ENCODE assay signal across 8 cellular contexts in genomic region chr11:62508336-62509058, GRCh38. TPM values are rescaled to one million over a fixed set of nuclear protein-coding genes. Genes with fewer than 3 reads are reported as not detected.
DNase-seq lines count a peak whose midpoint lies in the region; ATAC-seq and TF ChIP-seq lines count a peak whose summit lies in the region.

No MANE protein-coding gene starts in this region.

- TF ChIP-seq RAD21 in HCT116 (IDR thresholded peaks at IDR 0.05; ENCODE audit: low read depth): no peak

- H3K9me2 ChIP-seq in HCT116 (ENCODE audit: insufficient read depth): no peaks in the 10 kb centered on the region

- peaks cover 11 to 28% of the 10 kb centered on the region in 2 experiments for H3K4me1 ChIP-seq in HCT116 (ENCODE audit: control insufficient read depth in 1 of 2, insufficient read depth in 2 of 2, low read length in 2 of 2)
- H3K4me1 ChIP-seq in tibial artery: peaks cover 0 to 59% (median 29%) of the 10 kb centered on the region in 4 donors

- BruUV-seq in HCT116 (replicated peaks; lab: Mats Ljungman, UMichigan): no TSS peak

- H3K27me3 ChIP-seq in HCT116 (ENCODE audit: insufficient read depth, low read length) (no peaks in the 10 kb centered on the region), tibial artery (no peaks in the 10 kb centered on the region)

- H3K4me3 ChIP-seq in AG10803 (ENCODE audit: low read length): peak overlapping the region; percentile 31
- peak overlapping the region; percentile 28 to 43 for H3K4me3 ChIP-seq in HCT116 (replicated peaks in 1 of 2; ENCODE audit: low read depth in 1 of 2, low read length in 2 of 2)
- peak overlapping the region; percentile 34 to 40 for H3K4me3 ChIP-seq in tibial artery

- H3K27ac ChIP-seq in HCT116 (ENCODE audit: low read depth, low read length) (peak overlapping the region; percentile 37), tibial artery (peak overlapping the region; percentile 71 to 78)

- peak overlapping the region; percentile 12 for H3K27ac Mint-ChIP-seq in endothelial cell (ENCODE audit: unreplicated experiment)

- intact Hi-C loops in HCT116 (cut with micrococcal nuclease) (no loop called here), tibial artery (cut with DNase I; ENCODE audit: low total_unique reads) (loop anchor here (5.0 kb wide), 1 partner anchor 34 kb away; no protein-coding TSS in a partner anchor)

- no peaks in the 10 kb centered on the region for H4K20me1 ChIP-seq in HCT116 (ENCODE audit: insufficient read depth)

- ATAC-seq in HCT116: peak; percentile 95

- H3K4me1 Mint-ChIP-seq in endothelial cell (ENCODE audit: unreplicated experiment): peaks cover 4% of the 10 kb centered on the region

- TF ChIP-seq POLR2A in HCT116 (IDR thresholded peaks at IDR 0.05; ENCODE audit: borderline replicate concordance, extremely low read depth, insufficient read depth, insufficient read length): no peak

- H3K79me2 ChIP-seq in HCT116 (ENCODE audit: insufficient read depth, low read length): no peaks in the 10 kb centered on the region

- DNase-seq in AG10803 (ENCODE audit: low read depth): peak; percentile 80
- peak; percentile 39 for DNase-seq in HCT116 (ENCODE audit: low read depth, low spot score)
- peak; percentile 93 for DNase-seq in RPMI8226
- peak; percentile 64 for DNase-seq in endothelial cell (ENCODE audit: low spot score)
- DNase-seq in medulla oblongata (ENCODE audit: extremely low spot score): peak; percentile 95
- DNase-seq in tibial artery: peak; percentile 85 to 92
- DNase-seq in activated naive CD4-positive, alpha-beta T cell (lab: John Stamatoyannopoulos, UW): no peak
- DNase-seq in activated naive CD4-positive, alpha-beta T cell treated with anti-CD3 and anti-CD28 coated beads, Interleukin-2, amount 50 U/mL, for 16 hours: no peak

- peaks cover 12% of the 10 kb centered on the region for H3K27me3 Mint-ChIP-seq in endothelial cell (ENCODE audit: unreplicated experiment)

- POLR2A ChIA-PET in HCT116 (lab: Charles Lee): interaction anchor here (0.6 to 1.3 kb wide), 3 partner anchors 9 to 51 kb away, joined by 3 read pairs; no protein-coding TSS in a partner anchor

- H3K4me3 Mint-ChIP-seq in endothelial cell (ENCODE audit: unreplicated experiment): no peak overlapping the region

- H3K9ac ChIP-seq in HCT116 (ENCODE audit: low read length): peak overlapping the region; percentile 38

- no peaks in the 10 kb centered on the region for H3K9me3 Mint-ChIP-seq in endothelial cell (ENCODE audit: unreplicated experiment)

- H3K36me3 ChIP-seq in HCT116 (ENCODE audit: control insufficient read depth in 1 of 2, insufficient read depth in 2 of 2, low read length in 2 of 2) (no peaks in the 10 kb centered on the region), tibial artery (peaks cover 0 to 9% (median 0%) of the 10 kb centered on the region in 3 donors)

- peak overlapping the region; percentile 76 for H3K4me2 ChIP-seq in HCT116 (ENCODE audit: low read length)

- RAD21 ChIA-PET in HCT116 (lab: Charles Lee; ENCODE audit: low non-redundant PET in 1 of 2, low total read pairs in 2 of 2, uncharacterized antibody in 2 of 2, unreplicated experiment in 2 of 2): interaction anchor here in 1 of 2 experiments (1.2 kb wide), 1 partner anchor 35 kb away, joined by 4 read pairs; no protein-coding TSS in a partner anchor

- CTCF ChIA-PET in HCT116 (lab: Charles Lee): interaction anchor here (0.7 to 2.9 kb wide), 7 partner anchors 11 to 216 kb away, joined by 3 to 16 read pairs (median 4); no protein-coding TSS in a partner anchor

- H2AFZ ChIP-seq in HCT116 (ENCODE audit: low read depth, low read length, poor library complexity, severe bottlenecking): peak overlapping the region; percentile 52

- H3K9me3 ChIP-seq in HCT116 (ENCODE audit: control insufficient read depth in 1 of 2, insufficient read depth in 1 of 2, low read depth in 1 of 2, low read length in 2 of 2) (no peaks in the 10 kb centered on the region), tibial artery (no peaks in the 10 kb centered on the region)

- H3K36me3 Mint-ChIP-seq in endothelial cell (ENCODE audit: low read depth, unreplicated experiment): no peaks in the 10 kb centered on the region

- TF ChIP-seq CTCF in AG10803 (conservative IDR thresholded peaks at IDR 0.05; ENCODE audit: low read length): peak; percentile 69
- peak in 2 of 3 experiments; percentile 60 to 77; a peak in 5 of 6 replicates for TF ChIP-seq CTCF in HCT116 (IDR thresholded peaks at IDR 0.05 in 2 of 3, conservative IDR thresholded peaks at IDR 0.05 in 1 of 3; ENCODE audit: borderline replicate concordance in 1 of 3, insufficient read depth in 1 of 3, low read depth in 2 of 3, low read length in 2 of 3)
- no peak for TF ChIP-seq CTCF in endothelial cell (IDR thresholded peaks at IDR 0.05; ENCODE audit: unreplicated experiment)
- TF ChIP-seq CTCF in tibial artery (IDR thresholded peaks at IDR 0.05): peak; percentile 49 to 65

TF ChIP-seq in HCT116, 20 proteins besides CTCF, POLR2A, EP300 and RAD21 (continues in another document):
- TF ChIP-seq ELF1 (IDR thresholded peaks at IDR 0.05; ENCODE audit: borderline replicate concordance, low read depth) (no peak), REST (IDR thresholded peaks at IDR 0.05; ENCODE audit: low read depth) (no peak), CBX3 (IDR thresholded peaks at IDR 0.05; ENCODE audit: low read depth) (peak; percentile 56; the same call in 1 of the 2 replicates), EZH2 (IDR thresholded peaks at IDR 0.05) (no peak), ZBTB33 (IDR thresholded peaks at IDR 0.05; ENCODE audit: extremely low read depth, insufficient replicate concordance, low read length) (no peak), EZH2phosphoT487 (IDR thresholded peaks at IDR 0.05; ENCODE audit: borderline replicate concordance) (no peak), EGR1 (IDR thresholded peaks at IDR 0.05; ENCODE audit: low read depth) (no peak), YY1 (IDR thresholded peaks at IDR 0.05; ENCODE audit: extremely low read depth, insufficient replicate concordance, low read depth, low read length) (peak; percentile 19), FOSL1 (IDR thresholded peaks at IDR 0.05; ENCODE audit: low read depth) (no peak), CEBPB (IDR thresholded peaks at IDR 0.05; ENCODE audit: low read depth) (no peak), TCF7L2 (IDR thresholded peaks at IDR 0.05; ENCODE audit: borderline replicate concordance, extremely low read depth, insufficient read depth, insufficient read length) (no peak), MAX (IDR thresholded peaks at IDR 0.05) (peak; percentile 95), ZNF274 (IDR thresholded peaks at IDR 0.05; ENCODE audit: low read depth, low read length) (no peak), SP1 (IDR thresholded peaks at IDR 0.05; ENCODE audit: low read depth) (peak; percentile 43; the same call in 1 of the 2 replicates), SRF (IDR thresholded peaks at IDR 0.05; ENCODE audit: low read depth) (no peak), ZFX (IDR thresholded peaks at IDR 0.05) (no peak), JUND (IDR thresholded peaks at IDR 0.05) (no peak; the same call in 1 of the 2 replicates), POLR2AphosphoS5 (IDR thresholded peaks at IDR 0.05; ENCODE audit: low read depth, low read length) (0 out of 2 replicates have a peak, but pooled peaks have one; percentile 32), SIN3A (IDR thresholded peaks at IDR 0.05; ENCODE audit: low read depth) (no peak)

RNA-seq across cellular contexts. Expression of gene AHNAK, which starts 38.1 kb away (rescaled TPM):
- total RNA-seq in HCT116 (2021; ENCODE audit: unreplicated experiment): 239 TPM
- 99.3 and 137 TPM in 2 replicates for polyA plus RNA-seq in HCT116 (2012)
- total RNA-seq in endothelial cell (ENCODE audit: unreplicated experiment): 136 TPM

Comparison
In these comparisons a context has a peak if more than half of its experiments do, and no peak if none do; other contexts are left out.
1. DNase-seq: peak in AG10803 (single experiment), HCT116 (single experiment), RPMI8226 (single experiment), endothelial cell (single experiment), medulla oblongata (single experiment) and tibial artery (2 of 2); none in activated naive CD4-positive, alpha-beta T cell (0 of 4) and activated naive CD4-positive, alpha-beta T cell treated with anti-CD3 and anti-CD28 coated beads, Interleukin-2, amount 50 U/mL, for 16 hours (single experiment).
2. Peak in every context shown above with its lines, with median percentiles within 50 percentile points of each other: H3K4me3 ChIP-seq.